11 cellular contexts compared by ENCODE assay signal in genomic region chr12:42090899-42091298, GRCh38. TPM values are rescaled to one million over a fixed set of nuclear protein-coding genes. Genes with fewer than 3 reads are reported as not detected.
DNase-seq lines count a peak whose midpoint lies in the region; ATAC-seq and TF ChIP-seq lines count a peak whose summit lies in the region.
"Had no signal": no experiment of that assay in that cellular context is flagged by ENCODE, and none has a peak within 500 bp of the region (broad histone marks: within the 10 kb centered on the region; RNA-seq: fewer than 3 reads in every experiment).

No MANE protein-coding gene starts in this region.

- intact Hi-C loops in CD8-positive, alpha-beta T cell (cut with DNase I, micrococcal nuclease): loop anchor here in 1 of 2 experiments (5.0 kb wide), 1 partner anchor 1949 kb away; no protein-coding TSS in a partner anchor

- POLR2A ChIA-PET in CD8-positive, alpha-beta T cell (lab: Charles Lee): no interaction called here

- H3K4me3 ChIP-seq in SJSA1: no peak overlapping the region
- no peak overlapping the region for H3K4me3 ChIP-seq in CD8-positive, alpha-beta T cell (ENCODE audit: low read depth, low read length)
- H3K4me3 ChIP-seq: right lobe of liver, testis had no signal

- no peak for TF ChIP-seq CTCF in type B pancreatic cell (conservative IDR thresholded peaks at IDR 0.05)
- no peak for TF ChIP-seq CTCF in CD8-positive, alpha-beta T cell (IDR thresholded peaks at IDR 0.05)

- CTCF ChIA-PET in CD8-positive, alpha-beta T cell (lab: Charles Lee): no interaction called here

- H3K27me3 Mint-ChIP-seq in type B pancreatic cell: no peaks in the 10 kb centered on the region
- no peaks in the 10 kb centered on the region for H3K27me3 Mint-ChIP-seq in CD8-positive, alpha-beta T cell (ENCODE audit: low read depth)

- peaks cover 26% of the 10 kb centered on the region for H3K36me3 Mint-ChIP-seq in type B pancreatic cell
- H3K36me3 Mint-ChIP-seq in CD8-positive, alpha-beta T cell: peaks cover 57% of the 10 kb centered on the region

- no peaks in the 10 kb centered on the region for H3K27me3 ChIP-seq in SJSA1 (replicated peaks)
- H3K27me3 ChIP-seq in CD8-positive, alpha-beta T cell (ENCODE audit: insufficient read depth, low read length): no peaks in the 10 kb centered on the region
- H3K27me3 ChIP-seq: right lobe of liver, testis had no signal

- no peaks in the 10 kb centered on the region for H3K9me3 Mint-ChIP-seq in type B pancreatic cell
- no peaks in the 10 kb centered on the region for H3K9me3 Mint-ChIP-seq in CD8-positive, alpha-beta T cell

- peaks cover 15% of the 10 kb centered on the region for H3K36me3 ChIP-seq in SJSA1
- H3K36me3 ChIP-seq in CD8-positive, alpha-beta T cell (ENCODE audit: insufficient read depth, low read length): no peaks in the 10 kb centered on the region
- H3K36me3 ChIP-seq: right lobe of liver had no signal

- H3K4me1 ChIP-seq in SJSA1 (replicated peaks): peaks cover 37% of the 10 kb centered on the region
- H3K4me1 ChIP-seq in CD8-positive, alpha-beta T cell (ENCODE audit: insufficient read depth, low read length): peaks cover 15% of the 10 kb centered on the region
- H3K4me1 ChIP-seq: right lobe of liver, testis had no signal

- no peaks in the 10 kb centered on the region for H3K9me3 ChIP-seq in SJSA1 (replicated peaks)
- no peaks in the 10 kb centered on the region for H3K9me3 ChIP-seq in CD8-positive, alpha-beta T cell (ENCODE audit: low read length)
- H3K9me3 ChIP-seq: right lobe of liver, testis had no signal

- ATAC-seq in left lobe of liver (no peak), GM21529 (IDR thresholded peaks at IDR 0.05; ENCODE audit: unreplicated experiment) (no peak)
- ATAC-seq in CD8-positive, alpha-beta T cell: no peak
- ATAC-seq: right lobe of liver had no signal

- no peak overlapping the region for H3K4me3 Mint-ChIP-seq in type B pancreatic cell
- H3K4me3 Mint-ChIP-seq in CD8-positive, alpha-beta T cell: no peak overlapping the region

- DNase-seq in GM03348 (ENCODE audit: low spot score) (peak; percentile 65), SJSA1 (ENCODE audit: low read depth in 1 of 2, low spot score in 2 of 2) (peak in 1 of 2 experiments; percentile 34), fibroblast of peridontal ligament (ENCODE audit: extremely low read depth) (peak; percentile 72), renal cortical epithelial cell (ENCODE audit: low read depth) (peak; percentile 57), left lobe of liver (ENCODE audit: low spot score) (no peak), type B pancreatic cell (ENCODE audit: extremely low spot score, unreplicated experiment) (no peak)
- no peak for DNase-seq in CD8-positive, alpha-beta T cell
- DNase-seq: NCI-H526, right lobe of liver, testis had no signal

- no peak overlapping the region for H3K27ac Mint-ChIP-seq in type B pancreatic cell
- H3K27ac Mint-ChIP-seq in CD8-positive, alpha-beta T cell: no peak overlapping the region

- peaks cover 20% of the 10 kb centered on the region for H3K4me1 Mint-ChIP-seq in type B pancreatic cell (ENCODE audit: unreplicated experiment)
- H3K4me1 Mint-ChIP-seq in CD8-positive, alpha-beta T cell (ENCODE audit: low read depth): peaks cover 31% of the 10 kb centered on the region

- H3K27ac ChIP-seq in SJSA1: peak overlapping the region; percentile 19
- H3K27ac ChIP-seq in CD8-positive, alpha-beta T cell (ENCODE audit: low read depth, low read length): no peak overlapping the region
- H3K27ac ChIP-seq: right lobe of liver, testis had no signal

RNA-seq across cellular contexts. Expression of gene GXYLT1, which starts 53.8 kb away (rescaled TPM):
- total RNA-seq in SJSA1 (2014; rRNA removed; shearing (Covaris generic)): 18.3 and 24.3 TPM in 2 replicates
- total RNA-seq in renal cortical epithelial cell (13.9 and 24.0 TPM in 2 replicates), left lobe of liver (9.2 TPM), type B pancreatic cell (ENCODE audit: low replicate concordance) (13.5 and 23.8 TPM in 2 replicates)
- total RNA-seq in CD8-positive, alpha-beta T cell: 1 to 10 TPM; 8.5 to 9.2 TPM

Comparison
In these comparisons a context has a peak if more than half of its experiments do, and no peak if none do; other contexts are left out.
1. DNase-seq: peak in GM03348 (single experiment), fibroblast of peridontal ligament (single experiment) and renal cortical epithelial cell (single experiment); none in left lobe of liver (single experiment), type B pancreatic cell (single experiment) and CD8-positive, alpha-beta T cell (0 of 7).